ENCODE assay signal across 13 cellular contexts in genomic region chr2:126956773-126957172, GRCh38. TPM values are rescaled to one million over a fixed set of nuclear protein-coding genes. Genes with fewer than 3 reads are reported as not detected.
A peak's percentile ranks its signal among the peaks of the same experiment; 100 is the strongest.
DNase-seq lines count a peak whose midpoint lies in the region; ATAC-seq and TF ChIP-seq lines count a peak whose summit lies in the region.
"Not testable (repeated sequence)": the region's sequence is repeated elsewhere in the genome, so short reads cannot be mapped to it uniquely, and the experiment has no call there.
"Had no signal": no experiment of that assay in that cellular context is flagged by ENCODE, and none has a peak within 500 bp of the region (broad histone marks: within the 10 kb centered on the region; RNA-seq: fewer than 3 reads in every experiment).

No MANE protein-coding gene starts in this region.

- not testable (repeated sequence) for H3K9me2 ChIP-seq in GM23338 (ENCODE audit: insufficient read depth)

- not testable (repeated sequence) for H3K4me2 ChIP-seq in GM23338, neural progenitor cell

- H3K9me3 Mint-ChIP-seq in GM23338 (peaks cover 30% of the 10 kb centered on the region), neural progenitor cell (peaks cover 35% of the 10 kb centered on the region)
- H3K9me3 Mint-ChIP-seq in effector memory CD8-positive, alpha-beta T cell, result not testable (repeated sequence)
- H3K9me3 Mint-ChIP-seq in stimulated activated naive CD8-positive, alpha-beta T cell treated with anti-CD3 and anti-CD28 coated beads, Interleukin-15, Interleukin-2, amounts not matched to agents 100 ng/mL and 50 ng/mL, for 24 hours, result peaks cover 12% of the 10 kb centered on the region

- H3K36me3 Mint-ChIP-seq in GM23338 (ENCODE audit: low read depth); effector memory CD8-positive, alpha-beta T cell (ENCODE audit: insufficient read depth); neural progenitor cell; stimulated activated naive CD8-positive, alpha-beta T cell treated with anti-CD3 and anti-CD28 coated beads, Interleukin-15, Interleukin-2, amounts not matched to agents 100 ng/mL and 50 ng/mL, for 24 hours (ENCODE audit: low read depth): not testable (repeated sequence)

- not testable (repeated sequence) for H3K4me1 ChIP-seq in GM23338 (ENCODE audit: insufficient read depth)
- H3K4me1 ChIP-seq in neural progenitor cell, result peaks cover 17% of the 10 kb centered on the region

- not testable (repeated sequence) for H3K4me3 ChIP-seq in GM23338, neural progenitor cell

- peaks cover 12% of the 10 kb centered on the region for H3K27me3 Mint-ChIP-seq in GM23338 (ENCODE audit: insufficient read depth, low read depth, poor library complexity)
- peaks cover 77 to 87% of the 10 kb centered on the region in 2 donors for H3K27me3 Mint-ChIP-seq in effector memory CD8-positive, alpha-beta T cell
- H3K27me3 Mint-ChIP-seq in neural progenitor cell (ENCODE audit: insufficient read depth, low read depth), result not testable (repeated sequence)
- H3K27me3 Mint-ChIP-seq in stimulated activated naive CD8-positive, alpha-beta T cell treated with anti-CD3 and anti-CD28 coated beads, Interleukin-15, Interleukin-2, amounts not matched to agents 100 ng/mL and 50 ng/mL, for 24 hours, result peaks cover 35% of the 10 kb centered on the region

- H2AFZ ChIP-seq in GM23338, result peak overlapping the region; percentile 81; the same call in 1 of the 2 replicates
- peak overlapping the region; percentile 80 for H2AFZ ChIP-seq in neural progenitor cell (replicated peaks)

- H3F3A ChIP-seq in GM23338 (replicated peaks; ENCODE audit: low read depth); neural progenitor cell (ENCODE audit: low read depth): not testable (repeated sequence)

- not testable (repeated sequence) for H3K27ac ChIP-seq in GM23338 (ENCODE audit: low read depth); neural progenitor cell

- H3K79me2 ChIP-seq in GM23338 (replicated peaks; ENCODE audit: insufficient read depth); neural progenitor cell (ENCODE audit: low read depth): not testable (repeated sequence)

- not testable (repeated sequence) for H3K9me3 ChIP-seq in neural progenitor cell (ENCODE audit: low read depth)

- not testable (repeated sequence) for ATAC-seq in GM23338
- ATAC-seq in effector memory CD8-positive, alpha-beta T cell (replicated peaks), result peak; percentile 33

- not testable (repeated sequence) for H3K4me3 Mint-ChIP-seq in GM23338, neural progenitor cell
- H3K4me3 Mint-ChIP-seq in effector memory CD8-positive, alpha-beta T cell, result peak overlapping the region in 1 of 2 donors; percentile 13
- peak overlapping the region; percentile 56 for H3K4me3 Mint-ChIP-seq in stimulated activated naive CD8-positive, alpha-beta T cell treated with anti-CD3 and anti-CD28 coated beads, Interleukin-15, Interleukin-2, amounts not matched to agents 100 ng/mL and 50 ng/mL, for 24 hours

- not testable (repeated sequence) for DNase-seq in GM23338 (ENCODE audit: low spot score); neural progenitor cell (ENCODE audit: low spot score)
- DNase-seq in activated gamma-delta T cell treated with Interleukin-2 at 50 U/mL for 16 hours (peak; percentile 42), islet precursor cell (peak; percentile 15)
- peak in 1 of 3 experiments; percentile 3 for DNase-seq in effector memory CD8-positive, alpha-beta T cell

- not testable (repeated sequence) for H3K27ac Mint-ChIP-seq in GM23338; effector memory CD8-positive, alpha-beta T cell; neural progenitor cell
- H3K27ac Mint-ChIP-seq in stimulated activated naive CD8-positive, alpha-beta T cell treated with anti-CD3 and anti-CD28 coated beads, Interleukin-15, Interleukin-2, amounts not matched to agents 100 ng/mL and 50 ng/mL, for 24 hours, result peak overlapping the region; percentile 5

- not testable (repeated sequence) for H4K20me1 ChIP-seq in GM23338 (replicated peaks; ENCODE audit: insufficient read depth); neural progenitor cell (ENCODE audit: low read depth)

- not testable (repeated sequence) for TF ChIP-seq CTCF in GM23338 (conservative IDR thresholded peaks at IDR 0.05; ENCODE audit: low read depth in 2 of 2); neural progenitor cell (IDR thresholded peaks at IDR 0.05)

- H3K36me3 ChIP-seq in GM23338 (ENCODE audit: insufficient read depth); neural progenitor cell: not testable (repeated sequence)

- not testable (repeated sequence) for H3K4me1 Mint-ChIP-seq in GM23338; effector memory CD8-positive, alpha-beta T cell (ENCODE audit: low read depth in 2 of 2); neural progenitor cell
- peaks cover 41% of the 10 kb centered on the region for H3K4me1 Mint-ChIP-seq in stimulated activated naive CD8-positive, alpha-beta T cell treated with anti-CD3 and anti-CD28 coated beads, Interleukin-15, Interleukin-2, amounts not matched to agents 100 ng/mL and 50 ng/mL, for 24 hours (ENCODE audit: low read depth)

- not testable (repeated sequence) for H3K27me3 ChIP-seq in GM23338 (ENCODE audit: insufficient read depth); neural progenitor cell

- not testable (repeated sequence) for H3K9ac ChIP-seq in neural progenitor cell

RNA-seq across cellular contexts. Expression of gene TEX51, which starts 58.1 kb away (rescaled TPM):
- total RNA-seq in GM23338 (2014; rRNA removed; shearing (Covaris generic)), result not detected in 2 replicates
- not detected in 2 replicates for polyA plus RNA-seq in GM23338 (2016; fragmentation: Nextera tagmentation; extraction: Ambion mirVana)
- not detected in 2 replicates for total RNA-seq in neural progenitor cell (ENCODE audit: low replicate concordance)
- total RNA-seq: A673; Caco-2; Calu3; CD4-positive, alpha-beta memory T cell; CD4-positive, CD25-positive, alpha-beta regulatory T cell had no signal
- polyA plus RNA-seq: AG04450; CD14-positive monocyte; CD4-positive, alpha-beta memory T cell; CD4-positive, CD25-positive, alpha-beta regulatory T cell had no signal
